1 cellular context compared by ENCODE assay signal in the genomic region with DNA sequence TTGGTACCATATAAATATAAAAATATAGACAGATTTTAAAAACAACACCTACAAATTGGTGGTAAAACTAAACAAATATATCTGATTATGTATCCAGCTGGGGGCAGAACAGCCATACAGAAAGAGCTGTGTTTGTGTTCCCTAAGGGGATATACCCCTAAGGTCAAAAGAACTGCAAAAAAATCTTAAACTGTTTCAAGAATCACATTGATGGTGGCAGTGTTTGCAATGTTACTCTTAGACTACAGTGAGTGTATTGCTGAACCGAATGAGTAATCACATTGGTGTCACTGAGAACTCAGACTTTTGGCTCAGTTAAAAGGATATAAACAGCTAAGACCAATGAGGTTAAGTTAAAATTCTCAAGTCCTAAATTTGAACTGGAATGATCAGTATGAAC.
TF ChIP-seq lines count a peak whose summit lies in the region.

No MANE protein-coding gene starts in this region.

TF ChIP-seq in WTC11, 78 proteins besides CTCF, POLR2A, EP300 and RAD21 (continued from another document):
- TF ChIP-seq, protein P1, sequence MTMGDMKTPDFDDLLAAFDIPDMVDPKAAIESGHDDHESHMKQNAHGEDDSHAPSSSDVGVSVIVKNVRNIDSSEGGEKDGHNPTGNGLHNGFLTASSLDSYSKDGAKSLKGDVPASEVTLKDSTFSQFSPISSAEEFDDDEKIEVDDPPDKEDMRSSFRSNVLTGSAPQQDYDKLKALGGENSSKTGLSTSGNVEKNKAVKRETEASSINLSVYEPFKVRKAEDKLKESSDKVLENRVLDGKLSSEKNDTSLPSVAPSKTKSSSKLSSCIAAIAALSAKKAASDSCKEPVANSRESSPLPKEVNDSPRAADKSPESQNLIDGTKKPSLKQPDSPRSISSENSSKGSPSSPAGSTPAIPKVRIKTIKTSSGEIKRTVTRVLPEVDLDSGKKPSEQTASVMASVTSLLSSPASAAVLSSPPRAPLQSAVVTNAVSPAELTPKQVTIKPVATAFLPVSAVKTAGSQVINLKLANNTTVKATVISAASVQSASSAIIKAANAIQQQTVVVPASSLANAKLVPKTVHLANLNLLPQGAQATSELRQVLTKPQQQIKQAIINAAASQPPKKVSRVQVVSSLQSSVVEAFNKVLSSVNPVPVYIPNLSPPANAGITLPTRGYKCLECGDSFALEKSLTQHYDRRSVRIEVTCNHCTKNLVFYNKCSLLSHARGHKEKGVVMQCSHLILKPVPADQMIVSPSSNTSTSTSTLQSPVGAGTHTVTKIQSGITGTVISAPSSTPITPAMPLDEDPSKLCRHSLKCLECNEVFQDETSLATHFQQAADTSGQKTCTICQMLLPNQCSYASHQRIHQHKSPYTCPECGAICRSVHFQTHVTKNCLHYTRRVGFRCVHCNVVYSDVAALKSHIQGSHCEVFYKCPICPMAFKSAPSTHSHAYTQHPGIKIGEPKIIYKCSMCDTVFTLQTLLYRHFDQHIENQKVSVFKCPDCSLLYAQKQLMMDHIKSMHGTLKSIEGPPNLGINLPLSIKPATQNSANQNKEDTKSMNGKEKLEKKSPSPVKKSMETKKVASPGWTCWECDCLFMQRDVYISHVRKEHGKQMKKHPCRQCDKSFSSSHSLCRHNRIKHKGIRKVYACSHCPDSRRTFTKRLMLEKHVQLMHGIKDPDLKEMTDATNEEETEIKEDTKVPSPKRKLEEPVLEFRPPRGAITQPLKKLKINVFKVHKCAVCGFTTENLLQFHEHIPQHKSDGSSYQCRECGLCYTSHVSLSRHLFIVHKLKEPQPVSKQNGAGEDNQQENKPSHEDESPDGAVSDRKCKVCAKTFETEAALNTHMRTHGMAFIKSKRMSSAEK (CRISPR knock-in tag; IDR thresholded peaks at IDR 0.05; ENCODE audit: borderline replicate concordance), result no peak
- TF ChIP-seq ZNF423 (CRISPR knock-in tag; IDR thresholded peaks at IDR 0.05) (no peak), PRRX2 (CRISPR knock-in tag; IDR thresholded peaks at IDR 0.05) (no peak), GABPB1 (CRISPR knock-in tag; IDR thresholded peaks at IDR 0.05) (no peak), GTF2I (CRISPR knock-in tag; conservative IDR thresholded peaks at IDR 0.05) (no peak), RORB (CRISPR knock-in tag; IDR thresholded peaks at IDR 0.05) (no peak), SMAD4 (CRISPR knock-in tag; IDR thresholded peaks at IDR 0.05) (no peak), TP53 (CRISPR knock-in tag; IDR thresholded peaks at IDR 0.05) (no peak), CREM (CRISPR knock-in tag; IDR thresholded peaks at IDR 0.05) (no peak), KAT7 (CRISPR knock-in tag; IDR thresholded peaks at IDR 0.05; ENCODE audit: borderline replicate concordance) (no peak), HMGA2 (CRISPR knock-in tag; IDR thresholded peaks at IDR 0.05) (no peak)
